7 cellular contexts compared by ENCODE assay signal in genomic region chr22:49669427-49669998, GRCh38.
DNase-seq lines count a peak whose midpoint lies in the region; ATAC-seq, FAIRE-seq and TF ChIP-seq lines count a peak whose summit lies in the region.
"Not testable (repeated sequence)": the region's sequence is repeated elsewhere in the genome, so short reads cannot be mapped to it uniquely, and the experiment has no call there.

No MANE protein-coding gene starts in this region.

- H3K27me3 ChIP-seq in lower lobe of right lung (ENCODE audit: low read depth) (peaks cover 34% of the 10 kb centered on the region), neural progenitor cell (peaks cover 61% of the 10 kb centered on the region)

- H4K20me1 ChIP-seq in neural progenitor cell (ENCODE audit: low read depth), result not testable (repeated sequence)

- H3K4me3 ChIP-seq in lower lobe of right lung (peak overlapping the region; percentile 50), neural progenitor cell (peak overlapping the region; percentile 53)

- DNase-seq in GM12891 (ENCODE audit: insufficient read length, low spot score); activated CD8-positive, alpha-beta T cell treated with anti-CD3 and anti-CD28 coated beads for 36 hours; activated naive CD4-positive, alpha-beta T cell treated with anti-CD3 and anti-CD28 coated beads, Interleukin-2, amount 10 ng/mL, durations not matched to agents 7 days and 5 days; lower lobe of right lung; neural progenitor cell (ENCODE audit: low spot score): not testable (repeated sequence)
- peak; percentile 47 for DNase-seq in NCI-H2171 treated with DMSO at 0.1 percent for 48 hours (lab: John Stamatoyannopoulos, UW)

- not testable (repeated sequence) for H3K9me3 ChIP-seq in lower lobe of right lung; neural progenitor cell (ENCODE audit: low read depth)

- H3K4me2 ChIP-seq in neural progenitor cell, result peak overlapping the region; percentile 93

- H3K36me3 Mint-ChIP-seq in activated CD8-positive, alpha-beta T cell treated with anti-CD3 and anti-CD28 coated beads for 36 hours (ENCODE audit: low read depth); activated naive CD4-positive, alpha-beta T cell treated with anti-CD3 and anti-CD28 coated beads, Interleukin-2, amount 10 ng/mL, durations not matched to agents 7 days and 5 days; dendritic cell treated with granulocyte-macrophage colony-stimulating factor and Interleukin-4, amounts not matched to agents 40 ng/mL and 50 ng/mL, for 4 days (ENCODE audit: low read depth); neural progenitor cell: not testable (repeated sequence)

- intact Hi-C loops in activated CD8-positive, alpha-beta T cell treated with anti-CD3 and anti-CD28 coated beads for 36 hours (cut with micrococcal nuclease); dendritic cell treated with granulocyte-macrophage colony-stimulating factor and Interleukin-4, amounts not matched to agents 40 ng/mL and 50 ng/mL, for 4 days (cut with micrococcal nuclease); lower lobe of right lung (cut with DNase I): not testable (repeated sequence)

- ATAC-seq in activated CD8-positive, alpha-beta T cell treated with anti-CD3 and anti-CD28 coated beads for 36 hours, result peak; percentile 49
- ATAC-seq in lower lobe of right lung, result not testable (repeated sequence)

- peak overlapping the region; percentile 44 for H3K4me3 Mint-ChIP-seq in activated CD8-positive, alpha-beta T cell treated with anti-CD3 and anti-CD28 coated beads for 36 hours
- H3K4me3 Mint-ChIP-seq in activated naive CD4-positive, alpha-beta T cell treated with anti-CD3 and anti-CD28 coated beads, Interleukin-2, amount 10 ng/mL, durations not matched to agents 7 days and 5 days, result peak overlapping the region; percentile 23
- H3K4me3 Mint-ChIP-seq in dendritic cell treated with granulocyte-macrophage colony-stimulating factor and Interleukin-4, amounts not matched to agents 40 ng/mL and 50 ng/mL, for 4 days, result peak overlapping the region; percentile 61
- peak overlapping the region; percentile 64 for H3K4me3 Mint-ChIP-seq in neural progenitor cell

- H3K4me1 ChIP-seq in lower lobe of right lung (peaks cover 26% of the 10 kb centered on the region), neural progenitor cell (peaks cover 20% of the 10 kb centered on the region)

- H3K27ac Mint-ChIP-seq in activated CD8-positive, alpha-beta T cell treated with anti-CD3 and anti-CD28 coated beads for 36 hours; activated naive CD4-positive, alpha-beta T cell treated with anti-CD3 and anti-CD28 coated beads, Interleukin-2, amount 10 ng/mL, durations not matched to agents 7 days and 5 days; dendritic cell treated with granulocyte-macrophage colony-stimulating factor and Interleukin-4, amounts not matched to agents 40 ng/mL and 50 ng/mL, for 4 days; neural progenitor cell: not testable (repeated sequence)

- H2AFZ ChIP-seq in neural progenitor cell (replicated peaks), result not testable (repeated sequence)

- H3K9ac ChIP-seq in neural progenitor cell, result not testable (repeated sequence)

- TF ChIP-seq CTCF in activated CD8-positive, alpha-beta T cell treated with anti-CD3 and anti-CD28 coated beads for 36 hours (IDR thresholded peaks at IDR 0.05); lower lobe of right lung (IDR thresholded peaks at IDR 0.05); neural progenitor cell (IDR thresholded peaks at IDR 0.05): not testable (repeated sequence)

- not testable (repeated sequence) for H3K27ac ChIP-seq in lower lobe of right lung, neural progenitor cell

- POLR2A ChIA-PET in activated CD8-positive, alpha-beta T cell treated with anti-CD3 and anti-CD28 coated beads for 36 hours (lab: Charles Lee), result interaction anchor here (3.4 kb wide), 1 partner anchor 12 kb away, joined by 10 read pairs; no protein-coding TSS in a partner anchor

- peaks cover 25% of the 10 kb centered on the region for H3K4me1 Mint-ChIP-seq in activated CD8-positive, alpha-beta T cell treated with anti-CD3 and anti-CD28 coated beads for 36 hours (ENCODE audit: low read depth)
- H3K4me1 Mint-ChIP-seq in activated naive CD4-positive, alpha-beta T cell treated with anti-CD3 and anti-CD28 coated beads, Interleukin-2, amount 10 ng/mL, durations not matched to agents 7 days and 5 days, result peaks cover 34% of the 10 kb centered on the region
- peaks cover 17% of the 10 kb centered on the region for H3K4me1 Mint-ChIP-seq in dendritic cell treated with granulocyte-macrophage colony-stimulating factor and Interleukin-4, amounts not matched to agents 40 ng/mL and 50 ng/mL, for 4 days (ENCODE audit: low read depth)
- H3K4me1 Mint-ChIP-seq in neural progenitor cell, result peaks cover 22% of the 10 kb centered on the region

- not testable (repeated sequence) for TF ChIP-seq POLR2A in GM12891 (IDR thresholded peaks at IDR 0.05; ENCODE audit: low read depth, low read length)

- not testable (repeated sequence) for H3K79me2 ChIP-seq in neural progenitor cell (ENCODE audit: low read depth)

- H3K27me3 Mint-ChIP-seq in activated CD8-positive, alpha-beta T cell treated with anti-CD3 and anti-CD28 coated beads for 36 hours, result peaks cover 27% of the 10 kb centered on the region
- H3K27me3 Mint-ChIP-seq in activated naive CD4-positive, alpha-beta T cell treated with anti-CD3 and anti-CD28 coated beads, Interleukin-2, amount 10 ng/mL, durations not matched to agents 7 days and 5 days, result peaks cover 75% of the 10 kb centered on the region
- H3K27me3 Mint-ChIP-seq in dendritic cell treated with granulocyte-macrophage colony-stimulating factor and Interleukin-4, amounts not matched to agents 40 ng/mL and 50 ng/mL, for 4 days, result peaks cover 63% of the 10 kb centered on the region
- peaks cover 50% of the 10 kb centered on the region for H3K27me3 Mint-ChIP-seq in neural progenitor cell (ENCODE audit: insufficient read depth, low read depth)

- not testable (repeated sequence) for H3K9me3 Mint-ChIP-seq in activated CD8-positive, alpha-beta T cell treated with anti-CD3 and anti-CD28 coated beads for 36 hours; activated naive CD4-positive, alpha-beta T cell treated with anti-CD3 and anti-CD28 coated beads, Interleukin-2, amount 10 ng/mL, durations not matched to agents 7 days and 5 days; dendritic cell treated with granulocyte-macrophage colony-stimulating factor and Interleukin-4, amounts not matched to agents 40 ng/mL and 50 ng/mL, for 4 days; neural progenitor cell

- peaks cover 13% of the 10 kb centered on the region for H3F3A ChIP-seq in neural progenitor cell (ENCODE audit: low read depth)

- not testable (repeated sequence) for H3K36me3 ChIP-seq in lower lobe of right lung, neural progenitor cell

- FAIRE-seq in GM12891 (lab: Jason Lieb, UNC), result peak; percentile 48

- CTCF ChIA-PET in activated CD8-positive, alpha-beta T cell treated with anti-CD3 and anti-CD28 coated beads for 36 hours (lab: Charles Lee), result interaction anchor here (0.8 to 1.6 kb wide), 3 partner anchors 10 to 35 kb away, joined by 3 to 5 read pairs (median 4); no protein-coding TSS in a partner anchor
- CTCF ChIA-PET in activated naive CD4-positive, alpha-beta T cell treated with anti-CD3 and anti-CD28 coated beads, Interleukin-2, amount 10 ng/mL, durations not matched to agents 7 days and 5 days (lab: Charles Lee), result not testable (repeated sequence)
